Comparison of ENCODE assay signal across 1 cellular context in the genomic region with DNA sequence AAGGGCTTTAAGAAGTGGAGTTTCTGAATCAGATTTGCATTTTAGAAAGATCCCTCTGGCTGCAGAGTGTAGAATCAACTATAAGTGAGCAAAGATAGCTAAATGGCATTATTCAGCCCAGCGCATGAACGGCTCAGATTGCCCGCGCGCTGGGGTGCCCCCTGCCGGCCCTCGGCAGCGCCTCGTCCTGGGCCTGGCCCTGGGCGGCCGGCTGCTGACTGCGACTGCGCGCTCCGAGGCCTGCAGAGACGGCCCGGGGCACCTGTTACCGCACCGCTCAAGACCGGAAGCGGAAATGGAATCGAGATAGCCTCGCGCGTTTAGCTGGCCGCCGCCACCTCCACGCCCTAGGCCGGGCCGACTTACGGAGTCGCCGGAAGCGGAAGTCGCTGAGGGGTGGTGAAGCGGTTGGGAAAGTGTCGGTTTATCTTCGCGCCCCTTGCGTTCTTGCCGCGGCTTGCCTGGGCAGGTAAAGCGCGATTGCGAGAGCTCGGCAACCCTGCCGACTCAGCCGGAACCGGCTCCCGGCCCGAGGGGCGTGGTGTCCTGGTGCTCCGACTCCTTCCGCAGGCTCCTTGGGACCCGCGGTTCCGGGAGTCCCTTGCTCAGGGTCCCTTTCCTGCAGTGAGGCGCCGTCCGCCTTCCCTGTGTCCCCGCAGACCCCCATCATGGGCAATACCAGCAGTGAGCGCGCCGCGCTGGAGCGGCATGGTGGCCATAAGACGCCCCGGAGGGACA.
TF ChIP-seq lines count a peak whose summit lies in the region.

A gene with protein sequence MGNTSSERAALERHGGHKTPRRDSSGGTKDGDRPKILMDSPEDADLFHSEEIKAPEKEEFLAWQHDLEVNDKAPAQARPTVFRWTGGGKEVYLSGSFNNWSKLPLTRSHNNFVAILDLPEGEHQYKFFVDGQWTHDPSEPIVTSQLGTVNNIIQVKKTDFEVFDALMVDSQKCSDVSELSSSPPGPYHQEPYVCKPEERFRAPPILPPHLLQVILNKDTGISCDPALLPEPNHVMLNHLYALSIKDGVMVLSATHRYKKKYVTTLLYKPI (plus strand): TSS at position 557 of the 738 bp plus-strand sequence. CDS start 112 bp downstream, at position 669.

TF ChIP-seq in GM23338, 12 proteins besides CTCF, POLR2A, EP300 and RAD21 (continued from another document):
- TF ChIP-seq POLR2AphosphoS5 (IDR thresholded peaks at IDR 0.05; ENCODE audit: low read depth), result peak; percentile 78
